ENCODE assay signal across 12 cellular contexts in the genomic region with DNA sequence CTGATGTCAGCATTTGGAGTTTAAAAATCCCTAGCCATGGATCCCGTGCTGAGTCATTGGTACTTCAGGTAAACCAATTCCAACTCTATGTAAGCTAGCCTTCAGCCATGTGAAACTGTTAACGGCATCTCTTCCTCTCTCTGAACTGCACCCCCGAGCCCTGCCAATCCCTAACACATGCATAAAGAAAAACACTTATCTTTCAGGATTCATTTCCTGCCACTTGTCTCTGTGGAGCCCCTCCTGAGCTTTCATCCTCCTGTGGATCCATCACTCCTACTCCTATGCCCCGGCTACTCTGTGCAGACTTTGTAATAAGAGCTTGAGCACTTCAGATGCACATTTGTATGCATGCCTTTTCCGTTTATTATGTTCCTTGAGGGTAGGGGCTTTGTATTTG.
DNase-seq lines count a peak whose midpoint lies in the region; ATAC-seq, FAIRE-seq and TF ChIP-seq lines count a peak whose summit lies in the region.
"Had no signal": no experiment of that assay in that cellular context is flagged by ENCODE, and none has a peak within 500 bp of the region (broad histone marks: within the 10 kb centered on the region; RNA-seq: fewer than 3 reads in every experiment).

No MANE protein-coding gene starts in this region.

- intact Hi-C loops in posterior cingulate gyrus (cut with DNase I) = no loop called here

- H3K9me3 Mint-ChIP-seq in neural crest cell = no peaks in the 10 kb centered on the region
- H3K9me3 Mint-ChIP-seq: activated CD4-positive, alpha-beta T cell treated with anti-CD3 and anti-CD28 coated beads, Interleukin-2, amount 10 ng/mL, durations not matched to agents 7 days and 5 days had no signal

- no peak for ATAC-seq in GM21447 (IDR thresholded peaks at IDR 0.05; ENCODE audit: unreplicated experiment)
- ATAC-seq: HCT116 had no signal

- H3K4me3 Mint-ChIP-seq in neural crest cell = no peak overlapping the region
- H3K4me3 Mint-ChIP-seq: activated CD4-positive, alpha-beta T cell treated with anti-CD3 and anti-CD28 coated beads, Interleukin-2, amount 10 ng/mL, durations not matched to agents 7 days and 5 days had no signal

- no peaks in the 10 kb centered on the region for H3K27me3 ChIP-seq in small intestine (ENCODE audit: control insufficient read depth in 2 of 2, insufficient read depth in 2 of 2, low read length in 2 of 2)
- H3K27me3 ChIP-seq: SJSA1, vagina had no signal

- H3K4me3 ChIP-seq in small intestine (ENCODE audit: low read depth in 1 of 2, low read length in 2 of 2) = no peak overlapping the region
- H3K4me3 ChIP-seq: SJSA1, vagina had no signal

- no peaks in the 10 kb centered on the region for H3K9me3 ChIP-seq in small intestine (ENCODE audit: control insufficient read depth, low read depth)
- H3K9me3 ChIP-seq: SJSA1, vagina had no signal

- DNase-seq in DMS79 (lab: John Stamatoyannopoulos, UW) (peak; percentile 37), NCI-H2029 (lab: John Stamatoyannopoulos, UW) (peak; percentile 24), astrocyte of the hippocampus (ENCODE audit: low read depth, low spot score) (peak; percentile 20), neural crest cell (ENCODE audit: low read depth, low spot score) (no peak), posterior cingulate gyrus (no peak), small intestine (no peak)
- DNase-seq: activated CD4-positive, alpha-beta T cell treated with anti-CD3 and anti-CD28 coated beads, Interleukin-2, amount 10 ng/mL, durations not matched to agents 7 days and 5 days had no signal

- WGBS in small intestine, 3 donors = 56 to 72% (median 62%) methylated on average over 5 of the region's 5 CpGs

- H3K27ac Mint-ChIP-seq in neural crest cell (ENCODE audit: unreplicated experiment) = peak overlapping the region; percentile 6
- H3K27ac Mint-ChIP-seq: activated CD4-positive, alpha-beta T cell treated with anti-CD3 and anti-CD28 coated beads, Interleukin-2, amount 10 ng/mL, durations not matched to agents 7 days and 5 days had no signal

- no peak overlapping the region for H3K27ac ChIP-seq in small intestine (ENCODE audit: low read depth in 1 of 2, low read length in 1 of 2)
- H3K27ac ChIP-seq: epithelial cell of prostate, SJSA1, vagina had no signal

- H3K27me3 Mint-ChIP-seq in neural crest cell (ENCODE audit: low read depth) = no peaks in the 10 kb centered on the region
- H3K27me3 Mint-ChIP-seq: activated CD4-positive, alpha-beta T cell treated with anti-CD3 and anti-CD28 coated beads, Interleukin-2, amount 10 ng/mL, durations not matched to agents 7 days and 5 days had no signal

- H3K4me1 ChIP-seq in small intestine (ENCODE audit: control insufficient read depth in 2 of 2, insufficient read depth in 1 of 2, low read depth in 1 of 2, low read length in 1 of 2) = peaks cover 2 to 4% of the 10 kb centered on the region in 2 donors

- no peak for TF ChIP-seq CTCF in neural crest cell (conservative IDR thresholded peaks at IDR 0.05)

- no peaks in the 10 kb centered on the region for H3K36me3 ChIP-seq in small intestine (ENCODE audit: control insufficient read depth in 2 of 2, insufficient read depth in 2 of 2, low read length in 2 of 2)
- H3K36me3 ChIP-seq: SJSA1, vagina had no signal

- no peaks in the 10 kb centered on the region for H3K36me3 Mint-ChIP-seq in neural crest cell (ENCODE audit: low read depth)

- FAIRE-seq in small intestine (lab: Jason Lieb, UNC) = no peak

- peaks cover 51% of the 10 kb centered on the region for H3K4me1 Mint-ChIP-seq in neural crest cell

Comparison
In these comparisons a context has a peak if more than half of its experiments do, and no peak if none do; other contexts are left out.
1. DNase-seq: peak in DMS79 (single experiment), NCI-H2029 (single experiment) and astrocyte of the hippocampus (single experiment); none in neural crest cell (single experiment), posterior cingulate gyrus (0 of 10) and small intestine (single experiment).